Comparison of ENCODE assay signal across 7 cellular contexts in the genomic region with DNA sequence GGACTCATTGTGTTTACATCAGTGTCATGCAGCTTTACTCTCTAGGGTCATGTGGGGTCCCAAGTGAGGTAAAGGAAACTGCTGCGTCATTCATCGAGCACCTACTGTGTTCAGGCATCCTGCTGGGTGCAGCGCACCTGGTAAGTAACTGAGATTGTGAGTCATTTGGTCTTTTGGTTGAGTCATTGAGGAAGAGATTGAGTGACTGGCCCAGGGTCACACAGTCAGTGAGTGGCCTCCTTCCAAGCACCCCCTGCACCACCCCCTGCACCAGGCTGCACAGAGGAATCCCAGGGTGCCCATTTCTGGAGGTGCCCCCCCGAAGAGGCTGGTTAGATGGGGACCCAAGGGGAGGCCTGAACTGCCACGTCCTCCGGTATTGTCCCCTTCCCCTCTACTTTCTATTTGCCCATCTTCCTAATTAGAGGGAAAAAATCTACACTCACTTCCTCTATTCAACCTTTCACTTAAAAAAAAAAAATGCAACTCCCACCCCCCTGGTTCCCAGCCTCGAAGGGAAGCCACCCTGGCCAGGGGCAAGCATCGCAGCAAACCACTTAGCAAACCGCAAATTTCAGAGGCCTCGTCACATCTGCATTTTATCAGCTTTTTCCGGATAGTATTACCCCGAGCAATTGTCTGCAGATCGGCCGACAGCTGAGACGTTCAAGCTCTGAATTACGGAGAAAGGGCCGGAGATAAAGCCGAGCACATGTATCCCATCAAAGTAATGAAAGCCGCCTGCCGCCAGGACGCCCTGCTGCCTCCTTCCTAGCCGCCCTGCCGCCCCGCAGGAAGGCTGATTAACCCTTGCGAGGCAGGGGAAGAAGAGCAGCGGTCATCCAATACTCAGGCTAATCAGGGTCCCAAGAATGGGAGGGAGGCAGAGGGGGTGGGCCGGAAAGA.
DNase-seq lines count a peak whose midpoint lies in the region; ATAC-seq and TF ChIP-seq lines count a peak whose summit lies in the region.

No MANE protein-coding gene starts in this region.

- no peaks in the 10 kb centered on the region; the same call in 1 of the 2 replicates for H3K9me3 ChIP-seq in Loucy (ENCODE audit: insufficient read depth, low read depth, low read length)

- DNase-seq in GM23338 (ENCODE audit: low spot score) = peak; percentile 59
- DNase-seq in brain pericyte (ENCODE audit: low read depth, low spot score) = peak; percentile 18
- DNase-seq in stimulated activated CD4-positive, alpha-beta T cell treated with anti-CD3 and anti-CD28 coated beads, Interleukin-12 subunit alpha, Interleukin-12 subunit beta, amount 100 ng/mL, for 4 hours = peak; percentile 4
- no peak for DNase-seq in NCI-H2029 (lab: John Stamatoyannopoulos, UW)
- DNase-seq in progenitor cell of endocrine pancreas (ENCODE audit: low spot score, unreplicated experiment) = no peak

- H3K4me1 Mint-ChIP-seq in GM23338 (peaks cover 56% of the 10 kb centered on the region), progenitor cell of endocrine pancreas (ENCODE audit: low read depth) (peaks cover 10% of the 10 kb centered on the region)

- no peak overlapping the region for H3K9ac ChIP-seq in Loucy (ENCODE audit: low read depth, low read length, poor library complexity, severe bottlenecking)

- peaks cover 4% of the 10 kb centered on the region; the same call in 1 of the 2 replicates for H3F3A ChIP-seq in GM23338 (replicated peaks; ENCODE audit: low read depth)
- H3F3A ChIP-seq in Loucy (ENCODE audit: low read depth) = no peaks in the 10 kb centered on the region

- H3K9me3 Mint-ChIP-seq in GM23338 (no peaks in the 10 kb centered on the region; the same call in 2 of the 3 replicates), progenitor cell of endocrine pancreas (ENCODE audit: low read depth) (peaks cover 3% of the 10 kb centered on the region)

- peaks cover 42% of the 10 kb centered on the region for H3K4me1 ChIP-seq in GM23338 (ENCODE audit: insufficient read depth)
- H3K4me1 ChIP-seq in Loucy (ENCODE audit: insufficient read depth, low read length, poor library complexity, severe bottlenecking) = no peaks in the 10 kb centered on the region

- no peak for TF ChIP-seq CTCF in GM23338 (conservative IDR thresholded peaks at IDR 0.05; ENCODE audit: low read depth in 2 of 2)
- no peak for TF ChIP-seq CTCF in Loucy (conservative IDR thresholded peaks at IDR 0.05; ENCODE audit: low read length)
- no peak for TF ChIP-seq CTCF in progenitor cell of endocrine pancreas (IDR thresholded peaks at IDR 0.05; ENCODE audit: unreplicated experiment)

- H3K9me2 ChIP-seq in GM23338 (ENCODE audit: insufficient read depth) (no peaks in the 10 kb centered on the region), Loucy (replicated peaks; ENCODE audit: low read depth, low read length) (no peaks in the 10 kb centered on the region)

- H3K79me2 ChIP-seq in GM23338 (replicated peaks; ENCODE audit: insufficient read depth) = no peaks in the 10 kb centered on the region
- no peaks in the 10 kb centered on the region for H3K79me2 ChIP-seq in Loucy (ENCODE audit: insufficient read depth, low read length)

- H4K20me1 ChIP-seq in GM23338 (replicated peaks; ENCODE audit: insufficient read depth) (no peaks in the 10 kb centered on the region), Loucy (ENCODE audit: insufficient read depth, low read length, poor library complexity, severe bottlenecking) (no peaks in the 10 kb centered on the region)

- peak overlapping the region; percentile 37; the same call in 1 of the 2 replicates for H3K4me3 ChIP-seq in GM23338
- H3K4me3 ChIP-seq in Loucy (ENCODE audit: low read length, poor library complexity, severe bottlenecking) = no peak overlapping the region

- H3K36me3 Mint-ChIP-seq in GM23338 (ENCODE audit: low read depth) (no peaks in the 10 kb centered on the region), progenitor cell of endocrine pancreas (ENCODE audit: insufficient read depth) (peaks cover 3% of the 10 kb centered on the region)

- ATAC-seq in GM18511 (IDR thresholded peaks at IDR 0.05; ENCODE audit: unreplicated experiment) (peak; percentile 91), GM23338 (peak; percentile 50)

- H3K27me3 ChIP-seq in GM23338 (ENCODE audit: insufficient read depth) = peaks cover 4% of the 10 kb centered on the region; the same call in 1 of the 2 replicates
- H3K27me3 ChIP-seq in Loucy (ENCODE audit: insufficient read depth, low read length, poor library complexity, severe bottlenecking) = no peaks in the 10 kb centered on the region

- peak overlapping the region; percentile 57 for H3K4me2 ChIP-seq in GM23338
- H3K4me2 ChIP-seq in Loucy (ENCODE audit: low read depth, low read length, poor library complexity, severe bottlenecking) = peak overlapping the region; percentile 18

- H3K36me3 ChIP-seq in GM23338 (ENCODE audit: insufficient read depth) (no peaks in the 10 kb centered on the region), Loucy (ENCODE audit: insufficient read depth, low read length) (no peaks in the 10 kb centered on the region)

- H3K27me3 Mint-ChIP-seq in GM23338 (ENCODE audit: insufficient read depth, low read depth, poor library complexity) (peaks cover 16% of the 10 kb centered on the region), progenitor cell of endocrine pancreas (peaks cover 56% of the 10 kb centered on the region)

- H3K27ac ChIP-seq in GM23338 (ENCODE audit: low read depth) = no peak overlapping the region

- H2AFZ ChIP-seq in GM23338 = no peak overlapping the region
- no peak overlapping the region for H2AFZ ChIP-seq in Loucy (ENCODE audit: low read length)

- H3K4me3 Mint-ChIP-seq in GM23338 = peak overlapping the region; percentile 55; the same call in 2 of the 3 replicates
- H3K4me3 Mint-ChIP-seq in progenitor cell of endocrine pancreas (ENCODE audit: low read depth) = no peak overlapping the region

- H3K27ac Mint-ChIP-seq in GM23338 (peak overlapping the region; percentile 64), progenitor cell of endocrine pancreas (no peak overlapping the region)

TF ChIP-seq in GM23338, 12 proteins besides CTCF, POLR2A, EP300 and RAD21:
- TF ChIP-seq CREB1 (CRISPR knock-in tag; IDR thresholded peaks at IDR 0.05; ENCODE audit: low read depth) (peak; percentile 33; the same call in 1 of the 2 replicates), ZNF114 (CRISPR knock-in tag; IDR thresholded peaks at IDR 0.05) (no peak), EZH2 (IDR thresholded peaks at IDR 0.05; ENCODE audit: low read depth, unreplicated experiment) (no peak), POLR2AphosphoS5 (IDR thresholded peaks at IDR 0.05; ENCODE audit: low read depth) (no peak)
- TF ChIP-seq, protein P1, sequence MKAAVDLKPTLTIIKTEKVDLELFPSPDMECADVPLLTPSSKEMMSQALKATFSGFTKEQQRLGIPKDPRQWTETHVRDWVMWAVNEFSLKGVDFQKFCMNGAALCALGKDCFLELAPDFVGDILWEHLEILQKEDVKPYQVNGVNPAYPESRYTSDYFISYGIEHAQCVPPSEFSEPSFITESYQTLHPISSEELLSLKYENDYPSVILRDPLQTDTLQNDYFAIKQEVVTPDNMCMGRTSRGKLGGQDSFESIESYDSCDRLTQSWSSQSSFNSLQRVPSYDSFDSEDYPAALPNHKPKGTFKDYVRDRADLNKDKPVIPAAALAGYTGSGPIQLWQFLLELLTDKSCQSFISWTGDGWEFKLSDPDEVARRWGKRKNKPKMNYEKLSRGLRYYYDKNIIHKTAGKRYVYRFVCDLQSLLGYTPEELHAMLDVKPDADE (IDR thresholded peaks at IDR 0.05) = no peak

Comparison
In these comparisons a context has a peak if more than half of its experiments do, and no peak if none do; other contexts are left out.
1. DNase-seq: peak in GM23338 (single experiment), brain pericyte (single experiment) and stimulated activated CD4-positive, alpha-beta T cell treated with anti-CD3 and anti-CD28 coated beads, Interleukin-12 subunit alpha, Interleukin-12 subunit beta, amount 100 ng/mL, for 4 hours (single experiment); none in NCI-H2029 (single experiment) and progenitor cell of endocrine pancreas (single experiment).